10 cellular contexts compared by ENCODE assay signal in genomic region chr13:44374348-44374712, GRCh38. TPM values are rescaled to one million over a fixed set of nuclear protein-coding genes. Genes with fewer than 3 reads are reported as not detected.
DNase-seq lines count a peak whose midpoint lies in the region; ATAC-seq and TF ChIP-seq lines count a peak whose summit lies in the region.
"Had no signal": no experiment of that assay in that cellular context is flagged by ENCODE, and none has a peak within 500 bp of the region (broad histone marks: within the 10 kb centered on the region; RNA-seq: fewer than 3 reads in every experiment).

No MANE protein-coding gene starts in this region.

- peak overlapping the region; percentile 54 to 94 (median 82) for H3K4me3 ChIP-seq in dorsolateral prefrontal cortex
- no peak overlapping the region for H3K4me3 ChIP-seq in muscle layer of colon (ENCODE audit: low read depth in 1 of 2, low read length in 2 of 2)
- H3K4me3 ChIP-seq in thymus (ENCODE audit: low read length): peak overlapping the region; percentile 73

- peak overlapping the region; percentile 9 for H3K4me3 Mint-ChIP-seq in activated CD4-positive, alpha-beta T cell treated with anti-CD3 and anti-CD28 coated beads, Interleukin-2, amount 10 ng/mL, durations not matched to agents 24 days and 14 days

- ATAC-seq in GM19397 (IDR thresholded peaks at IDR 0.05; ENCODE audit: unreplicated experiment) (no peak), GM19467 (IDR thresholded peaks at IDR 0.05; ENCODE audit: unreplicated experiment) (no peak)

- H3K36me3 ChIP-seq in muscle layer of colon (ENCODE audit: insufficient read depth, low read length): no peaks in the 10 kb centered on the region
- no peaks in the 10 kb centered on the region for H3K36me3 ChIP-seq in thymus (ENCODE audit: control insufficient read depth, insufficient read depth)
- H3K36me3 ChIP-seq: neutrophil had no signal

- 74% methylated on average over 10 of the region's 10 CpGs for whole genome bisulfite sequencing in thymus

- peaks cover 34% of the 10 kb centered on the region for H3K27me3 Mint-ChIP-seq in activated CD4-positive, alpha-beta T cell treated with anti-CD3 and anti-CD28 coated beads, Interleukin-2, amount 10 ng/mL, durations not matched to agents 24 days and 14 days

- no peaks in the 10 kb centered on the region for H3K4me1 Mint-ChIP-seq in activated CD4-positive, alpha-beta T cell treated with anti-CD3 and anti-CD28 coated beads, Interleukin-2, amount 10 ng/mL, durations not matched to agents 24 days and 14 days

- TF ChIP-seq CTCF in dorsolateral prefrontal cortex (IDR thresholded peaks at IDR 0.05 in 54 of 56, conservative IDR thresholded peaks at IDR 0.05 in 2 of 56; ENCODE audit: low read depth in 1 of 56, partially characterized antibody in 56 of 56): no peak

- no peak overlapping the region for H3K9ac ChIP-seq in muscle layer of colon (ENCODE audit: low read length)

- H3K27ac ChIP-seq in dorsolateral prefrontal cortex (peak overlapping the region; percentile 30 to 99 (median 94)), muscle layer of colon (ENCODE audit: low read depth, low read length) (peak overlapping the region; percentile 71), thymus (ENCODE audit: low read depth) (no peak overlapping the region)
- H3K27ac ChIP-seq: neutrophil had no signal

- no peak overlapping the region for H3K27ac Mint-ChIP-seq in activated CD4-positive, alpha-beta T cell treated with anti-CD3 and anti-CD28 coated beads, Interleukin-2, amount 10 ng/mL, durations not matched to agents 24 days and 14 days

- H3K27me3 ChIP-seq in dorsolateral prefrontal cortex: no peaks in the 10 kb centered on the region
- no peaks in the 10 kb centered on the region for H3K27me3 ChIP-seq in muscle layer of colon (ENCODE audit: control insufficient read depth in 1 of 2, insufficient read depth in 2 of 2, low read length in 2 of 2)
- H3K27me3 ChIP-seq in thymus (ENCODE audit: control insufficient read depth, insufficient read depth): no peaks in the 10 kb centered on the region

- intact Hi-C loops in activated CD4-positive, alpha-beta T cell treated with anti-CD3 and anti-CD28 coated beads, Interleukin-2, amount 10 ng/mL, durations not matched to agents 24 days and 14 days (cut with micrococcal nuclease): no loop called here
- intact Hi-C loops in dorsolateral prefrontal cortex (cut with DNase I): loop anchor here (2.0 to 10.0 kb wide), 6 partner anchors 58 to 320 kb away; no protein-coding TSS in a partner anchor

- H3K9me3 ChIP-seq in muscle layer of colon (ENCODE audit: low read length) (no peaks in the 10 kb centered on the region), thymus (ENCODE audit: control insufficient read depth) (peaks cover 1% of the 10 kb centered on the region)
- H3K9me3 ChIP-seq: neutrophil had no signal

- H3K4me1 ChIP-seq in muscle layer of colon (ENCODE audit: insufficient read depth, low read length): peaks cover 19% of the 10 kb centered on the region
- peaks cover 6% of the 10 kb centered on the region for H3K4me1 ChIP-seq in thymus (ENCODE audit: control insufficient read depth, insufficient read depth, low read length)

- H3K9me3 Mint-ChIP-seq in activated CD4-positive, alpha-beta T cell treated with anti-CD3 and anti-CD28 coated beads, Interleukin-2, amount 10 ng/mL, durations not matched to agents 24 days and 14 days: no peaks in the 10 kb centered on the region

- H3K36me3 Mint-ChIP-seq in activated CD4-positive, alpha-beta T cell treated with anti-CD3 and anti-CD28 coated beads, Interleukin-2, amount 10 ng/mL, durations not matched to agents 24 days and 14 days (ENCODE audit: low read depth): no peaks in the 10 kb centered on the region

- no peak for DNase-seq in activated CD4-positive, alpha-beta T cell treated with anti-CD3 and anti-CD28 coated beads, Interleukin-2, amount 10 ng/mL, durations not matched to agents 24 days and 14 days
- DNase-seq in activated CD4-positive, alpha-beta T cell treated with anti-CD3 and anti-CD28 coated beads for 4 hours: no peak
- DNase-seq in dorsolateral prefrontal cortex (no peak), cortex of kidney (lab: John Stamatoyannopoulos, UW) (no peak)
- DNase-seq: NCI-H1694 treated with DMSO at 0.1 percent for 48 hours had no signal

RNA-seq across cellular contexts. Expression of gene SERP2, which starts 0.7 kb away (rescaled TPM):
- total RNA-seq in activated CD4-positive, alpha-beta T cell treated with anti-CD3 and anti-CD28 coated beads, Interleukin-2, amount 10 ng/mL, durations not matched to agents 24 days and 14 days: not detected in 2 replicates
- total RNA-seq in dorsolateral prefrontal cortex: 10 to 100 TPM; 37.0 to 96.0 (median 70.9) TPM
- 9.4 TPM for polyA plus RNA-seq in thymus

Comparison
In these comparisons a context has a peak if more than half of its experiments do, and no peak if none do; other contexts are left out.
1. H3K4me3 ChIP-seq: peak in dorsolateral prefrontal cortex (59 of 59) and thymus (single experiment); none in muscle layer of colon (0 of 2).
2. RNA of gene SERP2, which starts 0.7 kb away (total RNA-seq): 37.0 to 96.0 TPM in dorsolateral prefrontal cortex; not detected in activated CD4-positive, alpha-beta T cell treated with anti-CD3 and anti-CD28 coated beads, Interleukin-2, amount 10 ng/mL, durations not matched to agents 24 days and 14 days; every median in the first group is over 10 times any median in the second.